ENCODE assay signal across 17 cellular contexts in the genomic region with DNA sequence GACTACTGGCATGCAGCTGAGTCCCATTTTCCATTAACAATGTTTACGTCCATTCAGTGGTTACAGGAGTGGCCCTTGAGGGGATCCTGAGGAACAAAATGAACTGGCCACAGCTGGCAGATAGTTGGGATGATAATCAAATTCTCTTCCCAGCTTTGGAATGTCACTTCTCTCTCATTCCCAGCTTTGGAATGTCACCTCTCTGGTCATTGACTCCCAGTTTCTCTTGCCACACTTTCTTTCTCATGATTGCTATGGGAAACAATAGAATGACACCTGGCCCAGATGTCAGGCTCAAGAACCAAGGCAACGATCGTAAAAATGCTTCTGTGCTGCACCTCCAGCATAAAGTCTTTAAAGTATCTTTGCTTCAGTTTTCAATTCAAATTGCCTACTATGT. TPM values are rescaled to one million over a fixed set of nuclear protein-coding genes. Genes with fewer than 3 reads are reported as not detected.
A peak's percentile ranks its signal among the peaks of the same experiment; 100 is the strongest.
DNase-seq lines count a peak whose midpoint lies in the region; ATAC-seq and TF ChIP-seq lines count a peak whose summit lies in the region.
"Had no signal": no experiment of that assay in that cellular context is flagged by ENCODE, and none has a peak within 500 bp of the region (broad histone marks: within the 10 kb centered on the region; RNA-seq: fewer than 3 reads in every experiment).

No MANE protein-coding gene starts in this region.

- H3K14ac ChIP-seq in trophoblast cell (ENCODE audit: low read length), result no peak overlapping the region

- H3K27ac Mint-ChIP-seq in GM23338, result no peak overlapping the region
- H3K27ac Mint-ChIP-seq: B cell; CD8-positive, alpha-beta T cell had no signal

- H3K18ac ChIP-seq in mesendoderm (ENCODE audit: low read length) (no peak overlapping the region), trophoblast cell (ENCODE audit: low read length) (no peak overlapping the region)

- no peaks in the 10 kb centered on the region for H3K27me3 ChIP-seq in GM23338 (ENCODE audit: insufficient read depth)
- no peaks in the 10 kb centered on the region for H3K27me3 ChIP-seq in mesendoderm (ENCODE audit: insufficient read depth, low read length, poor library complexity)
- H3K27me3 ChIP-seq in trophoblast cell (ENCODE audit: insufficient read depth, low read length), result no peaks in the 10 kb centered on the region
- H3K27me3 ChIP-seq: BLaER1 treated with 17β-estradiol and CSF1 and Interleukin-3, amounts not matched to agents 10 nM and 100 nM had no signal

- H3K9me3 Mint-ChIP-seq in GM23338, result no peaks in the 10 kb centered on the region
- H3K9me3 Mint-ChIP-seq: CD8-positive, alpha-beta T cell had no signal

- no peak overlapping the region for H3K23ac ChIP-seq in mesendoderm (ENCODE audit: low read length)
- no peak overlapping the region for H3K23ac ChIP-seq in trophoblast cell (ENCODE audit: low read length)

- H3K4me1 Mint-ChIP-seq in GM23338, result peaks cover 4% of the 10 kb centered on the region; the same call in 1 of the 3 replicates
- H3K4me1 Mint-ChIP-seq: B cell had no signal

- H3K36me3 ChIP-seq in GM23338 (ENCODE audit: insufficient read depth) (no peaks in the 10 kb centered on the region), mesendoderm (ENCODE audit: control insufficient read depth, insufficient read depth, low read length) (no peaks in the 10 kb centered on the region), trophoblast cell (ENCODE audit: control insufficient read depth in 1 of 2, insufficient read depth in 2 of 2, low read length in 2 of 2) (no peaks in the 10 kb centered on the region)
- H3K36me3 ChIP-seq: BLaER1 treated with 17β-estradiol and CSF1 and Interleukin-3, amounts not matched to agents 10 nM and 100 nM had no signal

- H3F3A ChIP-seq in GM23338 (replicated peaks; ENCODE audit: low read depth), result no peaks in the 10 kb centered on the region

- H4K5ac ChIP-seq in mesendoderm (ENCODE audit: low read length), result no peak overlapping the region

- H4K91ac ChIP-seq in trophoblast cell (ENCODE audit: low read depth, low read length), result no peak overlapping the region

- no peak overlapping the region for H2BK5ac ChIP-seq in mesendoderm (ENCODE audit: low read length)
- H2BK5ac ChIP-seq in trophoblast cell (ENCODE audit: low read depth, low read length, poor library complexity), result no peak overlapping the region

- H4K12ac ChIP-seq in trophoblast cell (ENCODE audit: low read depth, low read length), result no peak overlapping the region

- no peak overlapping the region for H2AFZ ChIP-seq in GM23338
- H2AFZ ChIP-seq in trophoblast cell (ENCODE audit: insufficient read depth, low read length, poor library complexity), result no peak overlapping the region
- H2AFZ ChIP-seq: GM23248 had no signal

- H2BK120ac ChIP-seq in mesendoderm (ENCODE audit: low read depth, low read length) (no peak overlapping the region), trophoblast cell (ENCODE audit: insufficient read depth, low read length, poor library complexity) (no peak overlapping the region)

- H2BK12ac ChIP-seq in trophoblast cell (ENCODE audit: low read length), result no peak overlapping the region

- no peaks in the 10 kb centered on the region for H3K9me2 ChIP-seq in GM23338 (ENCODE audit: insufficient read depth)

- DNase-seq in GM23338 (ENCODE audit: low spot score) (peak; percentile 51), mesendoderm (peak; percentile 69), trophoblast cell (peak; percentile 77 to 96), HUDEP-2 (lab: John Stamatoyannopoulos, UW; ENCODE audit: unreplicated experiment in 76 of 76) (no peak), NCI-H187 treated with DMSO at 0.1 percent for 48 hours (lab: John Stamatoyannopoulos, UW) (no peak), NCI-H510A (lab: John Stamatoyannopoulos, UW) (no peak)
- DNase-seq: CD8-positive, alpha-beta T cell; DMS 273 treated with DMSO at 0.1 percent for 48 hours; DMS53; DND-41; EL; GM23248; HCEC 1CT had no signal

- H3K79me1 ChIP-seq in mesendoderm (ENCODE audit: low read length), result no peaks in the 10 kb centered on the region
- no peaks in the 10 kb centered on the region for H3K79me1 ChIP-seq in trophoblast cell (ENCODE audit: low read length)

- TF ChIP-seq CTCF in GM23338 (conservative IDR thresholded peaks at IDR 0.05; ENCODE audit: low read depth in 2 of 2), result no peak

- H3K9ac ChIP-seq in mesendoderm (ENCODE audit: low read length) (no peak overlapping the region), trophoblast cell (ENCODE audit: low read length) (no peak overlapping the region)
- H3K9ac ChIP-seq: BLaER1 treated with 17β-estradiol and CSF1 and Interleukin-3, amounts not matched to agents 10 nM and 100 nM; GM23248 had no signal

- H3K4me2 ChIP-seq in GM23338, result no peak overlapping the region
- no peak overlapping the region for H3K4me2 ChIP-seq in mesendoderm (ENCODE audit: low read length)
- no peak overlapping the region for H3K4me2 ChIP-seq in trophoblast cell (ENCODE audit: low read length)
- H3K4me2 ChIP-seq: BLaER1 treated with 17β-estradiol and CSF1 and Interleukin-3, amounts not matched to agents 10 nM and 100 nM had no signal

- no peak overlapping the region for H2BK15ac ChIP-seq in mesendoderm (replicated peaks; ENCODE audit: low read depth)

- H4K20me1 ChIP-seq in GM23338 (replicated peaks; ENCODE audit: insufficient read depth), result no peaks in the 10 kb centered on the region
- H4K20me1 ChIP-seq: BLaER1 treated with 17β-estradiol and CSF1 and Interleukin-3, amounts not matched to agents 10 nM and 100 nM had no signal

- H3K4ac ChIP-seq in mesendoderm (ENCODE audit: low read depth, low read length), result no peak overlapping the region
- H3K4ac ChIP-seq in trophoblast cell (ENCODE audit: low read depth, low read length), result no peak overlapping the region

- H3K36me3 Mint-ChIP-seq in GM23338 (ENCODE audit: low read depth), result no peaks in the 10 kb centered on the region
- H3K36me3 Mint-ChIP-seq: CD8-positive, alpha-beta T cell had no signal

- H3K27me3 Mint-ChIP-seq in GM23338 (ENCODE audit: insufficient read depth, low read depth, poor library complexity), result peaks cover 4% of the 10 kb centered on the region
- H3K27me3 Mint-ChIP-seq: B cell had no signal

- H3K9me3 ChIP-seq in trophoblast cell (ENCODE audit: insufficient read depth, low read depth, low read length), result no peaks in the 10 kb centered on the region
- H3K9me3 ChIP-seq: BLaER1 treated with 17β-estradiol and CSF1 and Interleukin-3, amounts not matched to agents 10 nM and 100 nM had no signal

- H3K4me3 Mint-ChIP-seq in GM23338, result no peak overlapping the region
- H3K4me3 Mint-ChIP-seq: B cell; CD8-positive, alpha-beta T cell had no signal

- no peaks in the 10 kb centered on the region for H3K4me1 ChIP-seq in GM23338 (ENCODE audit: insufficient read depth)
- H3K4me1 ChIP-seq in mesendoderm (ENCODE audit: control insufficient read depth, low read depth, low read length), result no peaks in the 10 kb centered on the region
- no peaks in the 10 kb centered on the region for H3K4me1 ChIP-seq in trophoblast cell (ENCODE audit: control insufficient read depth in 1 of 2, insufficient read depth in 2 of 2, low read length in 2 of 2)
- H3K4me1 ChIP-seq: BLaER1 treated with 17β-estradiol and CSF1 and Interleukin-3, amounts not matched to agents 10 nM and 100 nM had no signal

- H3K79me2 ChIP-seq in GM23338 (replicated peaks; ENCODE audit: insufficient read depth), result no peaks in the 10 kb centered on the region
- no peaks in the 10 kb centered on the region for H3K79me2 ChIP-seq in mesendoderm (ENCODE audit: control insufficient read depth, insufficient read depth, low read length)
- no peaks in the 10 kb centered on the region for H3K79me2 ChIP-seq in trophoblast cell (ENCODE audit: control insufficient read depth, insufficient read depth, low read length, poor library complexity)

- H4K8ac ChIP-seq in mesendoderm (ENCODE audit: low read depth, low read length) (no peak overlapping the region), trophoblast cell (ENCODE audit: low read depth, low read length) (no peak overlapping the region)

- ATAC-seq in GM23338 (no peak), GM19035 (IDR thresholded peaks at IDR 0.05; ENCODE audit: unreplicated experiment) (no peak)
- ATAC-seq: CD8-positive, alpha-beta T cell had no signal

- no peak overlapping the region for H3K56ac ChIP-seq in mesendoderm (ENCODE audit: low read length)

- no CpG with 5 or more reads among the region's 3 CpGs for WGBS in mesendoderm (ENCODE audit: extremely low coverage, insufficient coverage, low lambda C conversion rate)
- no CpG with 5 or more reads among the region's 3 CpGs for WGBS in trophoblast cell (ENCODE audit: extremely low coverage, insufficient coverage, insufficient read length)

- H3K27ac ChIP-seq in GM23338 (ENCODE audit: low read depth) (no peak overlapping the region), mesendoderm (ENCODE audit: low read depth, low read length) (no peak overlapping the region), trophoblast cell (ENCODE audit: low read depth, low read length) (no peak overlapping the region)
- H3K27ac ChIP-seq: BLaER1 treated with 17β-estradiol and CSF1 and Interleukin-3, amounts not matched to agents 10 nM and 100 nM; GM23248 had no signal

- H2AK5ac ChIP-seq in mesendoderm (ENCODE audit: low read length) (no peak overlapping the region), trophoblast cell (ENCODE audit: low read length) (no peak overlapping the region)

- H3K4me3 ChIP-seq in GM23338, result no peak overlapping the region
- no peak overlapping the region for H3K4me3 ChIP-seq in mesendoderm (ENCODE audit: low read length)
- no peak overlapping the region for H3K4me3 ChIP-seq in trophoblast cell (ENCODE audit: low read depth, low read length)
- H3K4me3 ChIP-seq: BLaER1 treated with 17β-estradiol and CSF1 and Interleukin-3, amounts not matched to agents 10 nM and 100 nM; GM23248 had no signal

TF ChIP-seq in GM23338, 12 proteins besides CTCF, POLR2A, EP300 and RAD21 (continues in another document):
- TF ChIP-seq EZH2phosphoT487 (IDR thresholded peaks at IDR 0.05; ENCODE audit: unreplicated experiment) (no peak), STAT1 (IDR thresholded peaks at IDR 0.05; ENCODE audit: unreplicated experiment) (no peak), CREB1 (CRISPR knock-in tag; IDR thresholded peaks at IDR 0.05; ENCODE audit: low read depth) (no peak)

RNA-seq across cellular contexts. Expression of a gene that starts 34.0 kb away (rescaled TPM):
- not detected in 2 replicates for total RNA-seq in GM23338 (2014; rRNA removed; shearing (Covaris generic))
- polyA plus RNA-seq in GM23338 (2016; fragmentation: Nextera tagmentation; extraction: Ambion mirVana), result not detected in 2 replicates
- polyA plus RNA-seq in mesendoderm (2013, experiment 1 of 2), result 0.01 TPM
- polyA plus RNA-seq in mesendoderm (2013, experiment 2 of 2), result 0.04 TPM
- 0.03 and 0.07 TPM in 2 replicates for polyA plus RNA-seq in trophoblast cell (2013)
- total RNA-seq: A172, GM23248 had no signal
- polyA plus RNA-seq: GM23248 had no signal

Comparison
In these comparisons a context has a peak if more than half of its experiments do, and no peak if none do; other contexts are left out.
1. DNase-seq: peak in GM23338 (single experiment), mesendoderm (single experiment) and trophoblast cell (2 of 2); none in HUDEP-2 (0 of 76), NCI-H187 treated with DMSO at 0.1 percent for 48 hours (single experiment) and NCI-H510A (single experiment).